16 cellular contexts compared by ENCODE assay signal in genomic region chr15:81434882-81435281, GRCh38.
DNase-seq lines count a peak whose midpoint lies in the region; ATAC-seq lines count a peak whose summit lies in the region.
"Had no signal": no experiment of that assay in that cellular context is flagged by ENCODE, and none has a peak within 500 bp of the region (broad histone marks: within the 10 kb centered on the region; RNA-seq: fewer than 3 reads in every experiment).

No MANE protein-coding gene starts in this region.

- DNase-seq in inferior parietal cortex (ENCODE audit: extremely low spot score) (peak; percentile 60), superior temporal gyrus (ENCODE audit: extremely low spot score) (peak; percentile 63), T-helper 1 cell (no peak)
- DNase-seq: AML-193; Caco-2; Calu3; CD4-positive, alpha-beta T cell; CD8-positive, alpha-beta T cell; DMS79 treated with DMSO at 0.1 percent for 48 hours; GF-D8 had no signal

- ATAC-seq in GM19035 (IDR thresholded peaks at IDR 0.05; ENCODE audit: unreplicated experiment) = no peak
- ATAC-seq: A549; CD8-positive, alpha-beta T cell had no signal

- peak overlapping the region; percentile 64 for H3K27ac ChIP-seq in angular gyrus (ENCODE audit: low read depth, low read length)
- H3K27ac ChIP-seq: 22Rv1; A549; BLaER1 treated with 17β-estradiol and CSF1 and Interleukin-3, amounts not matched to agents 10 nM and 100 nM; C4-2B had no signal

Comparison
In these comparisons a context has a peak if more than half of its experiments do, and no peak if none do; other contexts are left out.
1. DNase-seq: peak in inferior parietal cortex (single experiment) and superior temporal gyrus (single experiment); none in T-helper 1 cell (0 of 5).